In the genomic region with DNA sequence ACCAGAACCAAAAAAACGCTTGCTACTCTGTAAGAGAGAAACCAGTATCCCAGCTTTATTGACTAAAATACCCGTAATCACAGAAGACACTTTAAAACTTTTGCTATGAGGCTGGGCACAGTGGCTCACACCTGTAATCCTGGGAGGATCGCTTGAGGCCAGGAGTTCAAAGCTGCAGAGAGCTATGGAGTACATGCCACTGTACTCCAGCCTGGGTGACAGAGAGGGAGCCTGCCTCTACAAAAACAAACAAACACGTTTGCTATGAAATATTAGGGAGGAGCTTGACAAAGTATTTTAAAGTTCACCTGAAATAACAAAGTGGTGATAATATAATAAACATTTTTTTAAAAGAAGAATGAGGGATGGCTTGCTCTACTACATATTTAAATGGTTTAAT, we compare ENCODE assay signal across 17 cellular contexts. TPM values are rescaled to one million over a fixed set of nuclear protein-coding genes. Genes with fewer than 3 reads are reported as not detected.
DNase-seq lines count a peak whose midpoint lies in the region; ATAC-seq and TF ChIP-seq lines count a peak whose summit lies in the region.
"Had no signal": no experiment of that assay in that cellular context is flagged by ENCODE, and none has a peak within 500 bp of the region (broad histone marks: within the 10 kb centered on the region; RNA-seq: fewer than 3 reads in every experiment).

No MANE protein-coding gene starts in this region.

- no peak overlapping the region for H3K4me2 ChIP-seq in Karpas-422 (ENCODE audit: low read depth, low read length, poor library complexity, severe bottlenecking)
- no peak overlapping the region for H3K4me2 ChIP-seq in SU-DHL-6 (ENCODE audit: low read depth, low read length, poor library complexity, severe bottlenecking)

- H3K9me3 Mint-ChIP-seq in nephron progenitor cell = peaks cover 25% of the 10 kb centered on the region
- H3K9me3 Mint-ChIP-seq: CD4-positive, alpha-beta T cell had no signal

- peaks cover 24% of the 10 kb centered on the region for H3K4me1 ChIP-seq in Karpas-422 (ENCODE audit: low read length)
- peaks cover 48 to 51% of the 10 kb centered on the region in 2 experiments for H3K4me1 ChIP-seq in neutrophil (ENCODE audit: control insufficient read depth in 1 of 2, insufficient read depth in 1 of 2, low read depth in 1 of 2, low read length in 1 of 2)
- H3K4me1 ChIP-seq in upper lobe of right lung = no peaks in the 10 kb centered on the region
- H3K4me1 ChIP-seq: BE2C had no signal

- H3K27ac ChIP-seq in Karpas-422 (ENCODE audit: low read length) (0 out of 2 replicates have a peak overlapping the region, but pooled peaks have one; percentile 84), SU-DHL-6 (ENCODE audit: low read depth, low read length) (peak overlapping the region; percentile 33), neutrophil (peak overlapping the region; percentile 91), upper lobe of right lung (no peak overlapping the region)
- H3K27ac ChIP-seq: C4-2B had no signal

- peaks cover 8% of the 10 kb centered on the region; the same call in 1 of the 2 replicates for H3F3A ChIP-seq in SU-DHL-6 (ENCODE audit: insufficient read depth)

- H3K79me2 ChIP-seq in Karpas-422 (ENCODE audit: low read length) (peaks cover 6% of the 10 kb centered on the region), SU-DHL-6 (ENCODE audit: insufficient read depth, low read length) (peaks cover 17% of the 10 kb centered on the region; the same call in 1 of the 2 replicates)

- H2AFZ ChIP-seq in Karpas-422 (ENCODE audit: low read length) (no peak overlapping the region), SU-DHL-6 (ENCODE audit: low read depth, low read length, severe bottlenecking) (no peak overlapping the region)

- no peak for TF ChIP-seq CTCF in SU-DHL-6 (IDR thresholded peaks at IDR 0.05; ENCODE audit: insufficient read depth, low read length, poor library complexity, severe bottlenecking)
- TF ChIP-seq CTCF in neutrophil (IDR thresholded peaks at IDR 0.05) = no peak
- TF ChIP-seq CTCF in upper lobe of right lung (IDR thresholded peaks at IDR 0.05) = no peak
- TF ChIP-seq CTCF in nephron progenitor cell (IDR thresholded peaks at IDR 0.05) = no peak

- H3K36me3 Mint-ChIP-seq in nephron progenitor cell (ENCODE audit: low read depth) = peaks cover 35% of the 10 kb centered on the region

- intact Hi-C loops in upper lobe of right lung (cut with DNase I) = no loop called here

- no peak overlapping the region for H3K4me3 Mint-ChIP-seq in nephron progenitor cell
- H3K4me3 Mint-ChIP-seq: CD4-positive, alpha-beta T cell; HFFc6 had no signal

- H3K4me1 Mint-ChIP-seq in nephron progenitor cell = peaks cover 13% of the 10 kb centered on the region

- no peaks in the 10 kb centered on the region for H3K27me3 ChIP-seq in Karpas-422 (ENCODE audit: low read length)
- no peaks in the 10 kb centered on the region for H3K27me3 ChIP-seq in SU-DHL-6 (ENCODE audit: low read length)
- H3K27me3 ChIP-seq in neutrophil = no peaks in the 10 kb centered on the region
- no peaks in the 10 kb centered on the region for H3K27me3 ChIP-seq in upper lobe of right lung
- H3K27me3 ChIP-seq: BE2C had no signal

- DNase-seq in Karpas-422 = no peak
- no peak for DNase-seq in upper lobe of right lung
- DNase-seq in nephron progenitor cell = no peak
- no peak for DNase-seq in activated T-cell treated with anti-CD3 and anti-CD28 coated beads, Interleukin-2, amount 50 U/mL, for 1 hour
- DNase-seq in HT-29 (ENCODE audit: low spot score) = no peak
- DNase-seq: BE2C; CD4-positive, alpha-beta T cell; DMS153; DMS79 treated with DMSO at 0.1 percent for 48 hours; GF-D8; GOT3; H7; HFFc6 had no signal

- H3K9ac ChIP-seq in Karpas-422 (ENCODE audit: low read length) = no peak overlapping the region
- no peak overlapping the region for H3K9ac ChIP-seq in SU-DHL-6 (ENCODE audit: low read length)

- H3K27me3 Mint-ChIP-seq in nephron progenitor cell (ENCODE audit: low read depth, poor library complexity) = no peaks in the 10 kb centered on the region
- H3K27me3 Mint-ChIP-seq: CD4-positive, alpha-beta T cell had no signal

- H3K4me3 ChIP-seq in Karpas-422 (ENCODE audit: low read length) (no peak overlapping the region), SU-DHL-6 (ENCODE audit: insufficient read depth, low read length, poor library complexity, severe bottlenecking) (no peak overlapping the region), neutrophil (ENCODE audit: low read depth in 1 of 2, low read length in 1 of 2) (no peak overlapping the region), upper lobe of right lung (no peak overlapping the region)

- H3K36me3 ChIP-seq in Karpas-422 (ENCODE audit: insufficient read depth, low read length) (peaks cover 10% of the 10 kb centered on the region), SU-DHL-6 (ENCODE audit: low read length) (peaks cover 10% of the 10 kb centered on the region), neutrophil (no peaks in the 10 kb centered on the region), upper lobe of right lung (no peaks in the 10 kb centered on the region)
- H3K36me3 ChIP-seq: BE2C had no signal

- no peaks in the 10 kb centered on the region for H4K20me1 ChIP-seq in Karpas-422 (ENCODE audit: insufficient read depth, low read depth, low read length)
- no peaks in the 10 kb centered on the region for H4K20me1 ChIP-seq in SU-DHL-6 (ENCODE audit: low read depth, low read length)

- H3K27ac Mint-ChIP-seq in nephron progenitor cell = no peak overlapping the region
- H3K27ac Mint-ChIP-seq: CD4-positive, alpha-beta T cell; HFFc6 had no signal

- no peaks in the 10 kb centered on the region for H3K9me2 ChIP-seq in Karpas-422 (replicated peaks; ENCODE audit: insufficient read depth, low read length)
- H3K9me2 ChIP-seq in SU-DHL-6 (replicated peaks; ENCODE audit: insufficient read depth, low read length) = no peaks in the 10 kb centered on the region

- H3K9me3 ChIP-seq in Karpas-422 (ENCODE audit: low read length) (no peaks in the 10 kb centered on the region), SU-DHL-6 (ENCODE audit: insufficient read depth, low read length) (peaks cover 5% of the 10 kb centered on the region; the same call in 1 of the 2 replicates), neutrophil (no peaks in the 10 kb centered on the region), upper lobe of right lung (no peaks in the 10 kb centered on the region)
- H3K9me3 ChIP-seq: BE2C had no signal

- ATAC-seq in upper lobe of right lung = peak; percentile 38
- ATAC-seq: HCT116 had no signal

RNA-seq across cellular contexts. Expression of gene RIOK3, which starts 28.5 kb away (rescaled TPM):
- total RNA-seq in Karpas-422 (2014; rRNA removed; shearing (Covaris generic); ENCODE audit: low replicate concordance) = 25.1 and 31.1 TPM in 2 replicates
- total RNA-seq in upper lobe of right lung = 63.7 TPM
- 13.5 and 14.2 TPM in 2 replicates for total RNA-seq in HT-29 (2014; rRNA removed; shearing (Covaris generic))
